9 cellular contexts compared by ENCODE assay signal in genomic region chr2:191064590-191064989, GRCh38. TPM values are rescaled to one million over a fixed set of nuclear protein-coding genes. Genes with fewer than 3 reads are reported as not detected.
DNase-seq lines count a peak whose midpoint lies in the region; ATAC-seq lines count a peak whose summit lies in the region.
"Had no signal": no experiment of that assay in that cellular context is flagged by ENCODE, and none has a peak within 500 bp of the region (broad histone marks: within the 10 kb centered on the region; RNA-seq: fewer than 3 reads in every experiment).

No MANE protein-coding gene starts in this region.

- H3K27me3 Mint-ChIP-seq in activated T-cell treated with anti-CD3 and anti-CD28 coated beads, Interleukin-2, amount 50 U/mL, for 4 hours (ENCODE audit: low read depth) = no peaks in the 10 kb centered on the region
- H3K27me3 Mint-ChIP-seq in effector memory CD8-positive, alpha-beta T cell = no peaks in the 10 kb centered on the region

- peak; percentile 28 for DNase-seq in stimulated activated CD4-positive, alpha-beta T cell treated with anti-CD3 and anti-CD28 coated beads, Interleukin-4, amount 100 ng/mL, for 24 hours
- no peak for DNase-seq in stimulated activated CD4-positive, alpha-beta T cell treated with anti-CD3 and anti-CD28 coated beads, Interleukin-1b, Interleukin-23, amount 100 ng/mL, for 48 hours
- DNase-seq in activated T-cell treated with anti-CD3 and anti-CD28 coated beads, Interleukin-2, amount 50 U/mL, for 4 hours = peak; percentile 21
- peak in 1 of 3 experiments; percentile 23 for DNase-seq in effector memory CD8-positive, alpha-beta T cell
- DNase-seq in left ventricle myocardium superior (no peak), HuH-7 (ENCODE audit: low spot score) (no peak), DMS53 (lab: John Stamatoyannopoulos, UW) (no peak)
- DNase-seq: anterior cingulate cortex had no signal

- H3K36me3 Mint-ChIP-seq in activated T-cell treated with anti-CD3 and anti-CD28 coated beads, Interleukin-2, amount 50 U/mL, for 4 hours (ENCODE audit: insufficient read depth) = peaks cover 50% of the 10 kb centered on the region
- H3K36me3 Mint-ChIP-seq in effector memory CD8-positive, alpha-beta T cell (ENCODE audit: insufficient read depth) = peaks cover 48% of the 10 kb centered on the region

- H3K27ac Mint-ChIP-seq in effector memory CD8-positive, alpha-beta T cell = peak overlapping the region; percentile 93 to 96

- peaks cover 77% of the 10 kb centered on the region for H3K4me1 Mint-ChIP-seq in activated T-cell treated with anti-CD3 and anti-CD28 coated beads, Interleukin-2, amount 50 U/mL, for 4 hours (ENCODE audit: low read depth)
- H3K4me1 Mint-ChIP-seq in effector memory CD8-positive, alpha-beta T cell (ENCODE audit: low read depth in 2 of 2) = peaks cover 42 to 69% of the 10 kb centered on the region in 2 donors

- no peaks in the 10 kb centered on the region for H3K9me3 Mint-ChIP-seq in activated T-cell treated with anti-CD3 and anti-CD28 coated beads, Interleukin-2, amount 50 U/mL, for 4 hours
- H3K9me3 Mint-ChIP-seq in effector memory CD8-positive, alpha-beta T cell = no peaks in the 10 kb centered on the region

- peak; percentile 47 to 53 for ATAC-seq in activated T-cell treated with anti-CD3 and anti-CD28 coated beads, Interleukin-2, amount 50 U/mL, for 4 hours
- ATAC-seq in effector memory CD8-positive, alpha-beta T cell (replicated peaks) = peak; percentile 64
- no peak for ATAC-seq in HG03565 (IDR thresholded peaks at IDR 0.05; ENCODE audit: unreplicated experiment)
- ATAC-seq in left ventricle myocardium superior = no peak

- intact Hi-C loops in left ventricle myocardium superior (cut with micrococcal nuclease) = no loop called here

- H3K4me3 Mint-ChIP-seq in activated T-cell treated with anti-CD3 and anti-CD28 coated beads, Interleukin-2, amount 50 U/mL, for 4 hours = peak overlapping the region; percentile 85
- peak overlapping the region; percentile 84 to 88 for H3K4me3 Mint-ChIP-seq in effector memory CD8-positive, alpha-beta T cell

RNA-seq across cellular contexts. Expression of gene STAT1, which starts 50.6 kb away (rescaled TPM):
- total RNA-seq in activated T-cell treated with anti-CD3 and anti-CD28 coated beads, Interleukin-2, amount 50 U/mL, for 4 hours = 100 to 1,000 TPM; 222 to 278 (median 268) TPM
- 38.3 TPM for total RNA-seq in left ventricle myocardium superior

Comparison
In these comparisons a context has a peak if more than half of its experiments do, and no peak if none do; other contexts are left out.
1. DNase-seq: peak in stimulated activated CD4-positive, alpha-beta T cell treated with anti-CD3 and anti-CD28 coated beads, Interleukin-4, amount 100 ng/mL, for 24 hours (single experiment) and activated T-cell treated with anti-CD3 and anti-CD28 coated beads, Interleukin-2, amount 50 U/mL, for 4 hours (single experiment); none in stimulated activated CD4-positive, alpha-beta T cell treated with anti-CD3 and anti-CD28 coated beads, Interleukin-1b, Interleukin-23, amount 100 ng/mL, for 48 hours (single experiment), left ventricle myocardium superior (single experiment), HuH-7 (single experiment) and DMS53 (single experiment).
2. ATAC-seq: peak in activated T-cell treated with anti-CD3 and anti-CD28 coated beads, Interleukin-2, amount 50 U/mL, for 4 hours (2 of 2) and effector memory CD8-positive, alpha-beta T cell (single experiment); none in HG03565 (single experiment) and left ventricle myocardium superior (single experiment).